In the genomic region with DNA sequence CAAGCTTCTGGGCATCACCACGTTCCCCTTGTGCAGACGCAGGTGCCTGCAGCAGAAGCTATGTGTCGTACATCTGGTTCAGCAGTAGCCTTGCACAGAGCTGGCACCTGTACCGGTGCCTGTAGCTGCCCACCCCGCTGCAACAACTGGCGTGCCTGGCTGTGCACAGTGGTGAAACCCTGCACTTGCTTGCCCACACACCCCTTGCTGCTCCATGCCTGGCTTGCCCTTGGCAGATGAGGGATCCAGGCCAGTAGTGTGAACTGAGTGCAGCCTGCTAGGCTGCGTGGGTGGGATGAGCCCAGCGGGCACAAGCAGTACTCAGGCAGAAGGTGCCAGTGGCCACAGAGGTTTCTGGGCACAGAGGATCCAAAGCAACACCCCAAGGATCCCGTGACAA, we compare ENCODE assay signal across 29 cellular contexts.
"Had no signal": no experiment of that assay in that cellular context is flagged by ENCODE, and none has a peak within 500 bp of the region (broad histone marks: within the 10 kb centered on the region; RNA-seq: fewer than 3 reads in every experiment).

No MANE protein-coding gene starts in this region.

- H3K4me1 ChIP-seq: left lung, lower lobe of right lung, neural progenitor cell, prostate gland, right atrium auricular region, right lobe of liver, stomach, testis, thyroid gland, transverse colon, upper lobe of left lung had no signal

- H2AFZ ChIP-seq: neural progenitor cell had no signal

- H3K4me2 ChIP-seq: neural progenitor cell, smooth muscle cell had no signal

- H3K9me3 ChIP-seq: left lung, lower lobe of right lung, ovary, prostate gland, right atrium auricular region, right lobe of liver, stomach, testis, thyroid gland, transverse colon, upper lobe of left lung had no signal

- H3K36me3 ChIP-seq: left lung, lower lobe of right lung, neural progenitor cell, ovary, prostate gland, right atrium auricular region, right lobe of liver, stomach, thyroid gland, transverse colon, upper lobe of left lung had no signal

- H3K27me3 ChIP-seq: left lung, neural progenitor cell, ovary, right atrium auricular region, right lobe of liver, stomach, testis, thyroid gland, transverse colon, upper lobe of left lung had no signal

- H3K4me3 ChIP-seq: left lung, lower lobe of right lung, neural progenitor cell, ovary, prostate gland, right atrium auricular region, right lobe of liver, smooth muscle cell, stomach, testis, thyroid gland, transverse colon, upper lobe of left lung had no signal

- H3K27ac ChIP-seq: left lung, lower lobe of right lung, neural progenitor cell, ovary, prostate gland, right atrium auricular region, right lobe of liver, stomach, testis, thyroid gland, transverse colon, upper lobe of left lung had no signal

- DNase-seq: head of caudate nucleus; hippocampal formation; immature natural killer cell; kidney; left colon; lower lobe of right lung; mammary epithelial cell; mesenchymal stem cell; naive B cell; natural killer cell; nephron progenitor cell; ovary; right lobe of liver; stimulated activated CD4-positive, alpha-beta T cell treated with anti-CD3 and anti-CD28 coated beads, Interleukin-12 subunit alpha, Interleukin-12 subunit beta, amount 100 ng/mL, for 4 hours; stimulated activated CD4-positive, alpha-beta T cell treated with anti-CD3 and anti-CD28 coated beads, Interleukin-15, amount 100 ng/mL, for 24 hours; stimulated activated CD4-positive, alpha-beta T cell treated with anti-CD3 and anti-CD28 coated beads, Interleukin-2, amount 100 ng/mL, for 24 hours; stimulated activated CD4-positive, alpha-beta T cell treated with anti-CD3 and anti-CD28 coated beads, Interleukin-4, amount 100 ng/mL, for 1 hour; stimulated activated naive B cell treated with anti-CD40 and anti-IgM and Interleukin-4, amounts not matched to agents 10 μg/mL and 1 μg/mL and 100 μg/mL, for 72 hours; stimulated activated naive CD8-positive, alpha-beta T cell treated with anti-CD3 and anti-CD28 coated beads, Interleukin-15, Interleukin-2, amounts not matched to agents 100 U/mL and 50 U/mL, for 24 hours; stomach; testis; thyroid gland; transverse colon had no signal

- H3K9ac ChIP-seq: neural progenitor cell had no signal

- ATAC-seq: left colon; left lung; natural killer cell; stimulated activated naive CD8-positive, alpha-beta T cell treated with anti-CD3 and anti-CD28 coated beads, Interleukin-15, Interleukin-2, amounts not matched to agents 100 U/mL and 50 U/mL, for 24 hours had no signal
